8 cellular contexts compared by ENCODE assay signal in genomic region chr5:34686762-34687268, GRCh38.
A peak's percentile ranks its signal among the peaks of the same experiment; 100 is the strongest.
DNase-seq lines count a peak whose midpoint lies in the region; ATAC-seq, FAIRE-seq and TF ChIP-seq lines count a peak whose summit lies in the region.

No MANE protein-coding gene starts in this region.

- no peak overlapping the region for H3K9ac ChIP-seq in HUES48 (ENCODE audit: low read depth, low read length)

- H3K27me3 ChIP-seq in HUES48 (ENCODE audit: control insufficient read depth, insufficient read depth, low read length) (no peaks in the 10 kb centered on the region), tibial artery (no peaks in the 10 kb centered on the region)

- peak; percentile 98 for DNase-seq in astrocyte of the hippocampus (ENCODE audit: low read depth, low spot score)
- peak; percentile 53 to 85 for DNase-seq in tibial artery
- no peak for DNase-seq in NAMALWA (ENCODE audit: low spot score)

- no peak for ATAC-seq in HG03280 (IDR thresholded peaks at IDR 0.05; ENCODE audit: unreplicated experiment)
- ATAC-seq in GM19023 (IDR thresholded peaks at IDR 0.05; ENCODE audit: unreplicated experiment) = no peak
- no peak for ATAC-seq in HG03139 (IDR thresholded peaks at IDR 0.05; ENCODE audit: unreplicated experiment)

- H3K4me1 ChIP-seq in HUES48 (ENCODE audit: control insufficient read depth, insufficient read depth, low read length) = peaks cover 38% of the 10 kb centered on the region
- H3K4me1 ChIP-seq in tibial artery = peaks cover 0 to 75% (median 22%) of the 10 kb centered on the region in 4 donors

- H3K4me3 ChIP-seq in HUES48 (ENCODE audit: low read depth, low read length) (no peak overlapping the region), tibial artery (peak overlapping the region in 1 of 2 donors; percentile 5)

- peak; percentile 71 for FAIRE-seq in islet of Langerhans (lab: Jason Lieb, UNC)

- H3K9me3 ChIP-seq in HUES48 (ENCODE audit: control insufficient read depth, insufficient read depth, low read length) (no peaks in the 10 kb centered on the region), tibial artery (no peaks in the 10 kb centered on the region)

- H3K27ac ChIP-seq in HUES48 (ENCODE audit: low read depth, low read length) (peak overlapping the region; percentile 96), tibial artery (peak overlapping the region; percentile 13 to 68)

- intact Hi-C loops in tibial artery (cut with DNase I; ENCODE audit: low total_unique reads) = loop anchor here (10.0 kb wide), 1 partner anchor 162 kb away; no protein-coding TSS in a partner anchor

- no peak for TF ChIP-seq CTCF in tibial artery (IDR thresholded peaks at IDR 0.05)

- H3K36me3 ChIP-seq in HUES48 (ENCODE audit: control insufficient read depth, insufficient read depth, low read length) (peaks cover 38% of the 10 kb centered on the region), tibial artery (no peaks in the 10 kb centered on the region)
